16 cellular contexts compared by ENCODE assay signal in the genomic region with DNA sequence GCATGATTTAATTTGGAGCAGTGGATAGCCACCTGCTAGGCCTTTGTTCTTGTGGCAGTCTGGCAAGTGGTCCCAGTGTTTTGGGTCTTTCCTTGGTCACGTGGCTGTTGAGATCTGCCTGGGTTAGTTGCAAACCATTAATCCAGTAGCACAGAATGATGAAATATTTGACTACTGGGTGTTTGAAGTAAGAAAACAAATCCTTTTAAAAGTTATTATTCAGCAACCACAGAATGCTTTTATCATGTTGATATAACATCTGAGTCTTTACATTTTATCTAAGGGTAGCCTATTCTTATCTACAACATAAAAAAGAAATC.
DNase-seq lines count a peak whose midpoint lies in the region; ATAC-seq and TF ChIP-seq lines count a peak whose summit lies in the region.
"Had no signal": no experiment of that assay in that cellular context is flagged by ENCODE, and none has a peak within 500 bp of the region (broad histone marks: within the 10 kb centered on the region; RNA-seq: fewer than 3 reads in every experiment).

No MANE protein-coding gene starts in this region.

- H3K36me3 ChIP-seq in Loucy (ENCODE audit: insufficient read depth, low read length), result no peaks in the 10 kb centered on the region
- H3K36me3 ChIP-seq: adrenal gland, prostate gland, transverse colon had no signal

- DNase-seq in COLO668 (lab: John Stamatoyannopoulos, UW; ENCODE audit: unreplicated experiment) (peak; percentile 31), NCI-H226 (peak; percentile 14), glutamatergic neuron (no peak), GDM1 (lab: John Stamatoyannopoulos, UW) (no peak), OCI-M2 (lab: John Stamatoyannopoulos, UW; ENCODE audit: unreplicated experiment) (no peak)
- DNase-seq: activated CD4-positive, alpha-beta T cell treated with anti-CD3 and anti-CD28 coated beads for 1 hour; adrenal gland; AML-193; NCI-H1048; RPMI8226; stimulated activated CD4-positive, alpha-beta T cell treated with anti-CD3 and anti-CD28 coated beads, Interleukin-2, amount 100 ng/mL, for 24 hours; transverse colon had no signal

- H3K9me3 ChIP-seq in Loucy (ENCODE audit: insufficient read depth, low read depth, low read length), result no peaks in the 10 kb centered on the region
- H3K9me3 ChIP-seq: adrenal gland, prostate gland, transverse colon had no signal

- H3K4me2 ChIP-seq in Loucy (ENCODE audit: low read depth, low read length, poor library complexity, severe bottlenecking), result peak overlapping the region; percentile 4

- peak overlapping the region; percentile 70 for H3K27ac Mint-ChIP-seq in glutamatergic neuron (ENCODE audit: unreplicated experiment)

- no peaks in the 10 kb centered on the region for H3K27me3 Mint-ChIP-seq in glutamatergic neuron (ENCODE audit: unreplicated experiment)

- no peak overlapping the region for H2AFZ ChIP-seq in Loucy (ENCODE audit: low read length)

- H3K9ac ChIP-seq in Loucy (ENCODE audit: low read depth, low read length, poor library complexity, severe bottlenecking), result peak overlapping the region; percentile 48

- no peak overlapping the region for H3K4me3 ChIP-seq in Loucy (ENCODE audit: low read length, poor library complexity, severe bottlenecking)
- H3K4me3 ChIP-seq: adrenal gland, prostate gland, transverse colon had no signal

- H3K9me3 Mint-ChIP-seq in glutamatergic neuron (ENCODE audit: unreplicated experiment), result peaks cover 2% of the 10 kb centered on the region

- no peaks in the 10 kb centered on the region for H3K36me3 Mint-ChIP-seq in glutamatergic neuron (ENCODE audit: unreplicated experiment)

- no peak overlapping the region for H3K4me3 Mint-ChIP-seq in glutamatergic neuron (ENCODE audit: unreplicated experiment)

- peaks cover 49% of the 10 kb centered on the region for H3K4me1 Mint-ChIP-seq in glutamatergic neuron (ENCODE audit: low read depth, unreplicated experiment)

- no peaks in the 10 kb centered on the region for H3K27me3 ChIP-seq in Loucy (ENCODE audit: insufficient read depth, low read length, poor library complexity, severe bottlenecking)
- H3K27me3 ChIP-seq: adrenal gland, transverse colon had no signal

- no peak for ATAC-seq in HG02623 (IDR thresholded peaks at IDR 0.05; ENCODE audit: unreplicated experiment)
- no peak for ATAC-seq in HG03442 (IDR thresholded peaks at IDR 0.05; ENCODE audit: unreplicated experiment)

- peaks cover 4% of the 10 kb centered on the region; the same call in 1 of the 2 replicates for H3F3A ChIP-seq in Loucy (ENCODE audit: low read depth)

- H3K4me1 ChIP-seq in Loucy (ENCODE audit: insufficient read depth, low read length, poor library complexity, severe bottlenecking), result peaks cover 91% of the 10 kb centered on the region
- H3K4me1 ChIP-seq: adrenal gland, prostate gland had no signal

- no peaks in the 10 kb centered on the region for H4K20me1 ChIP-seq in Loucy (ENCODE audit: insufficient read depth, low read length, poor library complexity, severe bottlenecking)

- H3K9me2 ChIP-seq in Loucy (replicated peaks; ENCODE audit: low read depth, low read length), result no peaks in the 10 kb centered on the region

- no peak for TF ChIP-seq CTCF in Loucy (conservative IDR thresholded peaks at IDR 0.05; ENCODE audit: low read length)
- no peak for TF ChIP-seq CTCF in glutamatergic neuron (IDR thresholded peaks at IDR 0.05; ENCODE audit: partially characterized antibody, unreplicated experiment)

- H3K79me2 ChIP-seq in Loucy (ENCODE audit: insufficient read depth, low read length), result peaks cover 85% of the 10 kb centered on the region

Comparison
In these comparisons a context has a peak if more than half of its experiments do, and no peak if none do; other contexts are left out.
1. DNase-seq: peak in COLO668 (single experiment) and NCI-H226 (single experiment); none in glutamatergic neuron (single experiment), GDM1 (single experiment) and OCI-M2 (single experiment).